ENCODE assay signal across 1 cellular context in genomic region chr6:36360241-36361054, GRCh38.
TF ChIP-seq lines count a peak whose summit lies in the region.

No MANE protein-coding gene starts in this region.

TF ChIP-seq in K562, 482 proteins besides CTCF, POLR2A, EP300 and RAD21 (continues in another document):
- TF ChIP-seq DEAF1 (CRISPR knock-in tag; IDR thresholded peaks at IDR 0.05) (peak; percentile 85), ZNF699 (CRISPR knock-in tag; IDR thresholded peaks at IDR 0.05; ENCODE audit: insufficient replicate concordance) (no peak), CTBP1 (IDR thresholded peaks at IDR 0.05; ENCODE audit: borderline replicate concordance) (peak; percentile 40; the same call in 1 of the 2 replicates), ZBTB2 (IDR thresholded peaks at IDR 0.05) (no peak), TAF15 (IDR thresholded peaks at IDR 0.05; ENCODE audit: low read depth, low read length) (no peak), ZBTB7A (IDR thresholded peaks at IDR 0.05; ENCODE audit: borderline replicate concordance, control insufficient read depth, low read depth, low read length) (peak; percentile 66), ZNF253 (CRISPR knock-in tag; conservative IDR thresholded peaks at IDR 0.05) (no peak), ZNF133 (CRISPR knock-in tag; IDR thresholded peaks at IDR 0.05) (no peak), NFIX (CRISPR knock-in tag; IDR thresholded peaks at IDR 0.05; ENCODE audit: low read depth) (no peak), ZNF324 (CRISPR knock-in tag; IDR thresholded peaks at IDR 0.05) (no peak), TFAP4 (CRISPR knock-in tag; IDR thresholded peaks at IDR 0.05; ENCODE audit: borderline replicate concordance) (peak; percentile 44; the same call in 1 of the 2 replicates), RFX7 (CRISPR knock-in tag; IDR thresholded peaks at IDR 0.05) (no peak), RAD51 (IDR thresholded peaks at IDR 0.05; ENCODE audit: borderline replicate concordance, low read depth) (0 out of 2 replicates have a peak, but pooled peaks have one; percentile 6), HLTF (IDR thresholded peaks at IDR 0.05) (no peak), E2F1 (CRISPR knock-in tag; IDR thresholded peaks at IDR 0.05) (0 out of 2 replicates have a peak, but pooled peaks have one; percentile 44), RCOR1 (IDR thresholded peaks at IDR 0.05; ENCODE audit: borderline replicate concordance in 1 of 2, low read depth in 2 of 2, low read length in 2 of 2) (peak in 1 of 2 experiments; percentile 52; a peak in 1 of 4 replicates), CC2D1A (IDR thresholded peaks at IDR 0.05) (peak; percentile 73), NONO (IDR thresholded peaks at IDR 0.05; ENCODE audit: low read depth in 2 of 2, low read length in 1 of 2) (no peak), JUND (IDR thresholded peaks at IDR 0.05; ENCODE audit: borderline replicate concordance, low read depth, low read length) (peak; percentile 49; the same call in 1 of the 2 replicates), JUND (tag; IDR thresholded peaks at IDR 0.05; ENCODE audit: borderline replicate concordance, low read depth, low read length) (no peak; the same call in 2 of the 3 replicates), STAG1 (CRISPR knock-in tag; IDR thresholded peaks at IDR 0.05; ENCODE audit: borderline replicate concordance) (peak; percentile 78; the same call in 1 of the 2 replicates), PHTF2 (CRISPR knock-in tag; IDR thresholded peaks at IDR 0.05) (no peak), NRF1 (conservative IDR thresholded peaks at IDR 0.05 in 1 of 2, IDR thresholded peaks at IDR 0.05 in 1 of 2) (peak; percentile 21 to 41; a peak in 3 of 4 replicates), HNRNPK (IDR thresholded peaks at IDR 0.05; ENCODE audit: low read depth, low read length, poor library complexity, severe bottlenecking) (no peak), NFXL1 (CRISPR knock-in tag; IDR thresholded peaks at IDR 0.05) (no peak), ATF7 (IDR thresholded peaks at IDR 0.05) (peak; percentile 40; the same call in 1 of the 2 replicates), MTA3 (IDR thresholded peaks at IDR 0.05; ENCODE audit: borderline replicate concordance) (0 out of 2 replicates have a peak, but pooled peaks have one; percentile 15), TBL1XR1 (IDR thresholded peaks at IDR 0.05; ENCODE audit: low read length in 2 of 2) (no peak), ZNF212 (CRISPR knock-in tag; IDR thresholded peaks at IDR 0.05) (no peak), MBD2 (IDR thresholded peaks at IDR 0.05; ENCODE audit: borderline replicate concordance, low read depth) (no peak), MAZ (CRISPR knock-in tag; conservative IDR thresholded peaks at IDR 0.05 in 1 of 2, IDR thresholded peaks at IDR 0.05 in 1 of 2) (peak; percentile 38 to 43; a peak in 3 of 4 replicates), BMI1 (IDR thresholded peaks at IDR 0.05; ENCODE audit: low read length) (no peak), RB1 (IDR thresholded peaks at IDR 0.05; ENCODE audit: low read depth) (peak; percentile 58), SMC3 (conservative IDR thresholded peaks at IDR 0.05; ENCODE audit: insufficient read depth, low read depth, low read length) (peak; percentile 93), TRIM24 (IDR thresholded peaks at IDR 0.05) (no peak), PHB2 (IDR thresholded peaks at IDR 0.05; ENCODE audit: low read depth) (no peak), MTA1 (IDR thresholded peaks at IDR 0.05; ENCODE audit: borderline replicate concordance) (0 out of 2 replicates have a peak, but pooled peaks have one; percentile 20), DPF2 (IDR thresholded peaks at IDR 0.05) (no peak), ILK (tag; IDR thresholded peaks at IDR 0.05; ENCODE audit: borderline replicate concordance, low read depth) (no peak), GTF2E2 (tag; IDR thresholded peaks at IDR 0.05) (no peak), BHLHE40 (IDR thresholded peaks at IDR 0.05; ENCODE audit: low read length) (peak; percentile 35; the same call in 1 of the 2 replicates)
- TF ChIP-seq, protein P1, sequence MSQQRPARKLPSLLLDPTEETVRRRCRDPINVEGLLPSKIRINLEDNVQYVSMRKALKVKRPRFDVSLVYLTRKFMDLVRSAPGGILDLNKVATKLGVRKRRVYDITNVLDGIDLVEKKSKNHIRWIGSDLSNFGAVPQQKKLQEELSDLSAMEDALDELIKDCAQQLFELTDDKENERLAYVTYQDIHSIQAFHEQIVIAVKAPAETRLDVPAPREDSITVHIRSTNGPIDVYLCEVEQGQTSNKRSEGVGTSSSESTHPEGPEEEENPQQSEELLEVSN (IDR thresholded peaks at IDR 0.05; ENCODE audit: borderline replicate concordance in 1 of 2, extremely low read depth in 1 of 2, insufficient read depth in 1 of 2, insufficient read length in 1 of 2, low read depth in 1 of 2, low read length in 1 of 2, poor library complexity in 1 of 2, severe bottlenecking in 1 of 2): no peak
- TF ChIP-seq, protein P2, sequence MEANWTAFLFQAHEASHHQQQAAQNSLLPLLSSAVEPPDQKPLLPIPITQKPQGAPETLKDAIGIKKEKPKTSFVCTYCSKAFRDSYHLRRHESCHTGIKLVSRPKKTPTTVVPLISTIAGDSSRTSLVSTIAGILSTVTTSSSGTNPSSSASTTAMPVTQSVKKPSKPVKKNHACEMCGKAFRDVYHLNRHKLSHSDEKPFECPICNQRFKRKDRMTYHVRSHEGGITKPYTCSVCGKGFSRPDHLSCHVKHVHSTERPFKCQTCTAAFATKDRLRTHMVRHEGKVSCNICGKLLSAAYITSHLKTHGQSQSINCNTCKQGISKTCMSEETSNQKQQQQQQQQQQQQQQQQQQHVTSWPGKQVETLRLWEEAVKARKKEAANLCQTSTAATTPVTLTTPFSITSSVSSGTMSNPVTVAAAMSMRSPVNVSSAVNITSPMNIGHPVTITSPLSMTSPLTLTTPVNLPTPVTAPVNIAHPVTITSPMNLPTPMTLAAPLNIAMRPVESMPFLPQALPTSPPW (CRISPR knock-in tag; IDR thresholded peaks at IDR 0.05): no peak
- TF ChIP-seq, protein P3, sequence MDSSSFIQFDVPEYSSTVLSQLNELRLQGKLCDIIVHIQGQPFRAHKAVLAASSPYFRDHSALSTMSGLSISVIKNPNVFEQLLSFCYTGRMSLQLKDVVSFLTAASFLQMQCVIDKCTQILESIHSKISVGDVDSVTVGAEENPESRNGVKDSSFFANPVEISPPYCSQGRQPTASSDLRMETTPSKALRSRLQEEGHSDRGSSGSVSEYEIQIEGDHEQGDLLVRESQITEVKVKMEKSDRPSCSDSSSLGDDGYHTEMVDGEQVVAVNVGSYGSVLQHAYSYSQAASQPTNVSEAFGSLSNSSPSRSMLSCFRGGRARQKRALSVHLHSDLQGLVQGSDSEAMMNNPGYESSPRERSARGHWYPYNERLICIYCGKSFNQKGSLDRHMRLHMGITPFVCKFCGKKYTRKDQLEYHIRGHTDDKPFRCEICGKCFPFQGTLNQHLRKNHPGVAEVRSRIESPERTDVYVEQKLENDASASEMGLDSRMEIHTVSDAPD (CRISPR knock-in tag; IDR thresholded peaks at IDR 0.05): no peak
- TF ChIP-seq, protein P4, sequence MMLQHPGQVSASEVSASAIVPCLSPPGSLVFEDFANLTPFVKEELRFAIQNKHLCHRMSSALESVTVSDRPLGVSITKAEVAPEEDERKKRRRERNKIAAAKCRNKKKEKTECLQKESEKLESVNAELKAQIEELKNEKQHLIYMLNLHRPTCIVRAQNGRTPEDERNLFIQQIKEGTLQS (IDR thresholded peaks at IDR 0.05): 0 out of 2 replicates have a peak, but pooled peaks have one; percentile 8
- TF ChIP-seq, protein P4 (CRISPR knock-in tag; conservative IDR thresholded peaks at IDR 0.05): no peak
- TF ChIP-seq, protein P5, sequence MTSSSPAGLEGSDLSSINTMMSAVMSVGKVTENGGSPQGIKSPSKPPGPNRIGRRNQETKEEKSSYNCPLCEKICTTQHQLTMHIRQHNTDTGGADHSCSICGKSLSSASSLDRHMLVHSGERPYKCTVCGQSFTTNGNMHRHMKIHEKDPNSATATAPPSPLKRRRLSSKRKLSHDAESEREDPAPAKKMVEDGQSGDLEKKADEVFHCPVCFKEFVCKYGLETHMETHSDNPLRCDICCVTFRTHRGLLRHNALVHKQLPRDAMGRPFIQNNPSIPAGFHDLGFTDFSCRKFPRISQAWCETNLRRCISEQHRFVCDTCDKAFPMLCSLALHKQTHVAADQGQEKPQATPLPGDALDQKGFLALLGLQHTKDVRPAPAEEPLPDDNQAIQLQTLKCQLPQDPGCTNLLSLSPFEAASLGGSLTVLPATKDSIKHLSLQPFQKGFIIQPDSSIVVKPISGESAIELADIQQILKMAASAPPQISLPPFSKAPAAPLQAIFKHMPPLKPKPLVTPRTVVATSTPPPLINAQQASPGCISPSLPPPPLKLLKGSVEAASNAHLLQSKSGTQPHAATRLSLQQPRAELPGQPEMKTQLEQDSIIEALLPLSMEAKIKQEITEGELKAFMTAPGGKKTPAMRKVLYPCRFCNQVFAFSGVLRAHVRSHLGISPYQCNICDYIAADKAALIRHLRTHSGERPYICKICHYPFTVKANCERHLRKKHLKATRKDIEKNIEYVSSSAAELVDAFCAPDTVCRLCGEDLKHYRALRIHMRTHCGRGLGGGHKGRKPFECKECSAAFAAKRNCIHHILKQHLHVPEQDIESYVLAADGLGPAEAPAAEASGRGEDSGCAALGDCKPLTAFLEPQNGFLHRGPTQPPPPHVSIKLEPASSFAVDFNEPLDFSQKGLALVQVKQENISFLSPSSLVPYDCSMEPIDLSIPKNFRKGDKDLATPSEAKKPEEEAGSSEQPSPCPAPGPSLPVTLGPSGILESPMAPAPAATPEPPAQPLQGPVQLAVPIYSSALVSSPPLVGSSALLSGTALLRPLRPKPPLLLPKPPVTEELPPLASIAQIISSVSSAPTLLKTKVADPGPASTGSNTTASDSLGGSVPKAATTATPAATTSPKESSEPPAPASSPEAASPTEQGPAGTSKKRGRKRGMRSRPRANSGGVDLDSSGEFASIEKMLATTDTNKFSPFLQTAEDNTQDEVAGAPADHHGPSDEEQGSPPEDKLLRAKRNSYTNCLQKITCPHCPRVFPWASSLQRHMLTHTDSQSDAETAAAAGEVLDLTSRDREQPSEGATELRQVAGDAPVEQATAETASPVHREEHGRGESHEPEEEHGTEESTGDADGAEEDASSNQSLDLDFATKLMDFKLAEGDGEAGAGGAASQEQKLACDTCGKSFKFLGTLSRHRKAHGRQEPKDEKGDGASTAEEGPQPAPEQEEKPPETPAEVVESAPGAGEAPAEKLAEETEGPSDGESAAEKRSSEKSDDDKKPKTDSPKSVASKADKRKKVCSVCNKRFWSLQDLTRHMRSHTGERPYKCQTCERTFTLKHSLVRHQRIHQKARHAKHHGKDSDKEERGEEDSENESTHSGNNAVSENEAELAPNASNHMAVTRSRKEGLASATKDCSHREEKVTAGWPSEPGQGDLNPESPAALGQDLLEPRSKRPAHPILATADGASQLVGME (CRISPR knock-in tag; IDR thresholded peaks at IDR 0.05): no peak
- TF ChIP-seq, protein P6, sequence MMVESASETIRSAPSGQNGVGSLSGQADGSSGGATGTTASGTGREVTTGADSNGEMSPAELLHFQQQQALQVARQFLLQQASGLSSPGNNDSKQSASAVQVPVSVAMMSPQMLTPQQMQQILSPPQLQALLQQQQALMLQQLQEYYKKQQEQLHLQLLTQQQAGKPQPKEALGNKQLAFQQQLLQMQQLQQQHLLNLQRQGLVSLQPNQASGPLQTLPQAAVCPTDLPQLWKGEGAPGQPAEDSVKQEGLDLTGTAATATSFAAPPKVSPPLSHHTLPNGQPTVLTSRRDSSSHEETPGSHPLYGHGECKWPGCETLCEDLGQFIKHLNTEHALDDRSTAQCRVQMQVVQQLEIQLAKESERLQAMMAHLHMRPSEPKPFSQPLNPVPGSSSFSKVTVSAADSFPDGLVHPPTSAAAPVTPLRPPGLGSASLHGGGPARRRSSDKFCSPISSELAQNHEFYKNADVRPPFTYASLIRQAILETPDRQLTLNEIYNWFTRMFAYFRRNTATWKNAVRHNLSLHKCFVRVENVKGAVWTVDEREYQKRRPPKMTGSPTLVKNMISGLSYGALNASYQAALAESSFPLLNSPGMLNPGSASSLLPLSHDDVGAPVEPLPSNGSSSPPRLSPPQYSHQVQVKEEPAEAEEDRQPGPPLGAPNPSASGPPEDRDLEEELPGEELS (CRISPR knock-in tag; IDR thresholded peaks at IDR 0.05; ENCODE audit: borderline replicate concordance): no peak
